8 cellular contexts compared by ENCODE assay signal in genomic region chr17:78127888-78128615, GRCh38. TPM values are rescaled to one million over a fixed set of nuclear protein-coding genes. Genes with fewer than 3 reads are reported as not detected.
A peak's percentile ranks its signal among the peaks of the same experiment; 100 is the strongest.
DNase-seq lines count a peak whose midpoint lies in the region; FAIRE-seq and TF ChIP-seq lines count a peak whose summit lies in the region.

No MANE protein-coding gene starts in this region.

- intact Hi-C loops in tibial artery (cut with DNase I; ENCODE audit: low total_unique reads): no loop called here

- FAIRE-seq in H54 (lab: Jason Lieb, UNC): no peak

- H3K27me3 ChIP-seq in liver (ENCODE audit: control insufficient read depth in 4 of 4, insufficient read depth in 4 of 4, low read length in 3 of 4): no peaks in the 10 kb centered on the region
- H3K27me3 ChIP-seq in tibial artery: peaks cover 0 to 94% of the 10 kb centered on the region in 2 donors

- TF ChIP-seq POLR2A in H54 (IDR thresholded peaks at IDR 0.05; ENCODE audit: low read depth, low read length): no peak

- H3K4me1 Mint-ChIP-seq in HFFc6 (ENCODE audit: low read depth): 0 out of 2 replicates have a peak, but pooled peaks cover 5% of the 10 kb centered on the region

- DNase-seq in GM20000 (ENCODE audit: low spot score) (peak; percentile 54), OCI-M1 (lab: John Stamatoyannopoulos, UW) (peak; percentile 59), choroid plexus epithelial cell (ENCODE audit: low read depth) (no peak), tibial artery (no peak), H54 (ENCODE audit: insufficient read length, low spot score) (no peak), HFFc6 (no peak)
- DNase-seq in central memory CD4-positive, alpha-beta T cell: no peak

- H3K27ac Mint-ChIP-seq in HFFc6: no peak overlapping the region

- peaks cover 21% of the 10 kb centered on the region for H3K27me3 Mint-ChIP-seq in HFFc6 (ENCODE audit: insufficient read depth)

- H3K27ac ChIP-seq in liver (ENCODE audit: low read depth in 1 of 2, low read length in 2 of 2) (peak overlapping the region; percentile 80 to 81), tibial artery (no peak overlapping the region)

- H3K9me3 ChIP-seq in liver (ENCODE audit: control insufficient read depth in 4 of 4, low read length in 3 of 4): no peaks in the 10 kb centered on the region
- no peaks in the 10 kb centered on the region for H3K9me3 ChIP-seq in tibial artery

- H3K4me1 ChIP-seq in liver (ENCODE audit: control insufficient read depth in 4 of 4, insufficient read depth in 4 of 4, low read length in 3 of 4) (peaks cover 3 to 37% (median 15%) of the 10 kb centered on the region in 4 donors), tibial artery (peaks cover 0 to 71% (median 56%) of the 10 kb centered on the region in 4 donors)

- 4% methylated on average over 46 of the region's 46 CpGs for WGBS in liver

- no peak for TF ChIP-seq CTCF in GM20000 (IDR thresholded peaks at IDR 0.05; ENCODE audit: extremely low read depth, missing control alignments)
- no peak for TF ChIP-seq CTCF in choroid plexus epithelial cell (conservative IDR thresholded peaks at IDR 0.05; ENCODE audit: low read depth, low read length)
- no peak for TF ChIP-seq CTCF in liver (IDR thresholded peaks at IDR 0.05; ENCODE audit: low read depth, low read length, missing input control)
- TF ChIP-seq CTCF in tibial artery (IDR thresholded peaks at IDR 0.05): no peak
- no peak for TF ChIP-seq CTCF in HFFc6 (IDR thresholded peaks at IDR 0.05)

- H3K36me3 Mint-ChIP-seq in HFFc6 (ENCODE audit: low read depth): no peaks in the 10 kb centered on the region

- no peaks in the 10 kb centered on the region for H3K9me3 Mint-ChIP-seq in HFFc6

- peak overlapping the region; percentile 65 for H3K4me3 ChIP-seq in choroid plexus epithelial cell (ENCODE audit: low read depth, low read length)
- peak overlapping the region; percentile 42 to 68 (median 48) for H3K4me3 ChIP-seq in liver (ENCODE audit: low read depth in 1 of 3, low read length in 3 of 3)
- peak overlapping the region; percentile 42 to 59 for H3K4me3 ChIP-seq in tibial artery

- no peak for TF ChIP-seq RAD21 in liver (IDR thresholded peaks at IDR 0.05)

- H3K4me3 Mint-ChIP-seq in HFFc6: no peak overlapping the region

- no peak overlapping the region for H3K9ac ChIP-seq in liver (ENCODE audit: low read depth in 1 of 2, low read length in 2 of 2)

- H3K36me3 ChIP-seq in liver (ENCODE audit: control insufficient read depth in 4 of 4, insufficient read depth in 3 of 4, low read depth in 1 of 4, low read length in 3 of 4) (peaks cover 0 to 3% (median 0%) of the 10 kb centered on the region in 4 donors), tibial artery (peaks cover 0 to 18% (median 0%) of the 10 kb centered on the region in 3 donors)

TF ChIP-seq in liver, 16 proteins besides CTCF, POLR2A, EP300 and RAD21:
- TF ChIP-seq HNF4A (conservative IDR thresholded peaks at IDR 0.05): no peak
- no peak for TF ChIP-seq YY1 (IDR thresholded peaks at IDR 0.05)
- TF ChIP-seq, protein P1, sequence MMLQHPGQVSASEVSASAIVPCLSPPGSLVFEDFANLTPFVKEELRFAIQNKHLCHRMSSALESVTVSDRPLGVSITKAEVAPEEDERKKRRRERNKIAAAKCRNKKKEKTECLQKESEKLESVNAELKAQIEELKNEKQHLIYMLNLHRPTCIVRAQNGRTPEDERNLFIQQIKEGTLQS (IDR thresholded peaks at IDR 0.05): no peak
- TF ChIP-seq ZBTB33 (IDR thresholded peaks at IDR 0.05): no peak
- no peak for TF ChIP-seq TAF1 (conservative IDR thresholded peaks at IDR 0.05)
- TF ChIP-seq REST (IDR thresholded peaks at IDR 0.05): no peak

RNA-seq across cellular contexts. Expression of gene TMC6, which starts 0.5 kb away (rescaled TPM):
- total RNA-seq in liver: 10 to 100 TPM; 18.3 to 61.9 TPM
- polyA plus RNA-seq in liver: 1 to 10 TPM; 7.7 to 8.4 TPM
- total RNA-seq in HFFc6 (2021; fragmentation: NEBNext Ultra II Directional; extraction: Animal tissue kit (Norgen Biotek cat#: 25700)): under 1 TPM in 2 of 6 experiments, not detected in 4; 0.20 to 0.59 TPM

RNA-seq across cellular contexts. Expression of gene TMC8, which starts 2.5 kb away (rescaled TPM):
- total RNA-seq in liver: 10 to 100 TPM in 1 of 2 donors, 1 to 10 TPM in 1; 7.9 to 14.5 TPM
- 1 to 10 TPM; 1.3 to 2.2 TPM for polyA plus RNA-seq in liver
- total RNA-seq in HFFc6 (2021; fragmentation: NEBNext Ultra II Directional; extraction: Animal tissue kit (Norgen Biotek cat#: 25700)): not detected

RNA-seq across cellular contexts. Expression of gene C17orf99, which starts 18.1 kb away (rescaled TPM):
- total RNA-seq in liver: 10 to 100 TPM in 1 of 2 donors, not detected in 1; 98.3 TPM
- polyA plus RNA-seq in liver: not detected
- not detected for total RNA-seq in HFFc6 (2021; fragmentation: NEBNext Ultra II Directional; extraction: Animal tissue kit (Norgen Biotek cat#: 25700))

RNA-seq across cellular contexts. Expression of gene SYNGR2, which starts 40.3 kb away (rescaled TPM):
- 10 to 100 TPM; 27.9 to 33.6 TPM for total RNA-seq in liver
- 10 to 100 TPM; 76.8 to 84.7 TPM for polyA plus RNA-seq in liver
- 100 to 1,000 TPM in 1 of 6 experiments, 10 to 100 TPM in 5; 44.6 to 104 (median 54.7) TPM for total RNA-seq in HFFc6 (2021; fragmentation: NEBNext Ultra II Directional; extraction: Animal tissue kit (Norgen Biotek cat#: 25700))

RNA-seq across cellular contexts. Expression of gene TK1, which starts 58.8 kb away (rescaled TPM):
- 10 to 100 TPM in 1 of 2 donors, under 1 TPM in 1; 0.84 to 97.6 TPM for total RNA-seq in liver
- polyA plus RNA-seq in liver: 10 to 100 TPM in 1 of 2 donors, 1 to 10 TPM in 1; 5.9 to 14.2 TPM
- total RNA-seq in HFFc6 (2021; fragmentation: NEBNext Ultra II Directional; extraction: Animal tissue kit (Norgen Biotek cat#: 25700)): 100 to 1,000 TPM in 4 of 6 experiments, 10 to 100 TPM in 2; 75.8 to 145 (median 136) TPM

Comparison
In these comparisons a context has a peak if more than half of its experiments do, and no peak if none do; other contexts are left out.
1. DNase-seq: peak in GM20000 (single experiment) and OCI-M1 (single experiment); none in choroid plexus epithelial cell (single experiment), tibial artery (0 of 2), H54 (single experiment), HFFc6 (single experiment) and central memory CD4-positive, alpha-beta T cell (single experiment).
2. H3K27ac ChIP-seq: peak in liver (2 of 2); none in tibial artery (0 of 2).
3. RNA of gene TMC6, which starts 0.5 kb away (total RNA-seq): 18.3 to 61.9 TPM in liver; 0.20 to 0.59 TPM in HFFc6; every median in the first group is over 10 times any median in the second.
4. RNA of gene TMC8, which starts 2.5 kb away (total RNA-seq): 7.9 to 14.5 TPM in liver; not detected in HFFc6; every median in the first group is over 4 times any median in the second.
5. Peak in every context shown above with its lines, with median percentiles within 50 percentile points of each other: H3K4me3 ChIP-seq.